In the genomic region with DNA sequence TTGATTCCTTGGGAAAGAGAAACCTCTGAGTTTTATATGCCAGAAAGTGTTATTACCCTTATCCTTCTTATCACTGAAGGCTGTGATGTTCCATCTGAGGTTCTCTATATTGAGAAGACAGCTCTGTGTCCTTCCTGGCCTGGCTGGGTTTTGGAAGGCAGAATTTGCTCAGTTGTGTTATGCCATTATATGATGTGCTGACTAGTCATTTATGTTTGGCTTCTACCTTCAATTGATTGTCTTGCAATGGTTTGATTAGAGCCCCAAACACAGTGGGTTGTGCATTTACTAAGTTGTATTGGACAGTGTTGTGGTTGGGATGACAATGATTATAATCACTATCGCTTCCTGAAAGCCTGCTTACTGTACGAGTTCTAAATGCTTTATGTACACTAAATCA, we compare ENCODE assay signal across 31 cellular contexts.
"Had no signal": no experiment of that assay in that cellular context is flagged by ENCODE, and none has a peak within 500 bp of the region (broad histone marks: within the 10 kb centered on the region; RNA-seq: fewer than 3 reads in every experiment).

No MANE protein-coding gene starts in this region.

- H3K9me3 Mint-ChIP-seq: activated CD4-positive, alpha-beta memory T cell treated with anti-CD3 and anti-CD28 coated beads, Interleukin-2, amount 10 ng/mL, durations not matched to agents 7 days and 5 days; activated CD4-positive, alpha-beta T cell treated with anti-CD3 and anti-CD28 coated beads, Interleukin-2, amount 10 ng/mL, durations not matched to agents 7 days and 5 days; activated naive CD4-positive, alpha-beta T cell treated with anti-CD3 and anti-CD28 coated beads, Interleukin-2, amount 10 ng/mL, durations not matched to agents 7 days and 5 days; activated T-helper 2 cell treated with anti-CD3 and anti-CD28 coated beads, Interferon-gamma antibody, Interleukin-2, Interleukin-4, amounts not matched to agents 10 μg/mL and 5 μg/mL and 100 μg/mL, durations not matched to agents 14 hours and 24 hours and 36 hours; central memory CD8-positive, alpha-beta T cell had no signal

- H3K4me1 Mint-ChIP-seq: activated CD4-positive, alpha-beta memory T cell treated with anti-CD3 and anti-CD28 coated beads, Interleukin-2, amount 10 ng/mL, durations not matched to agents 7 days and 5 days; activated CD4-positive, alpha-beta T cell treated with anti-CD3 and anti-CD28 coated beads, Interleukin-2, amount 10 ng/mL, durations not matched to agents 7 days and 5 days; activated CD8-positive, alpha-beta memory T cell treated with anti-CD3 and anti-CD28 coated beads, Interleukin-2, amount 10 ng/mL, durations not matched to agents 7 days and 5 days; activated naive CD4-positive, alpha-beta T cell treated with anti-CD3 and anti-CD28 coated beads, Interleukin-2, amount 10 ng/mL, durations not matched to agents 7 days and 5 days; activated naive CD4-positive, alpha-beta T cell treated with anti-CD3 and anti-CD28 coated beads, Interleukin-2, amount 50 U/mL, for 24 hours; activated naive CD8-positive, alpha-beta T cell treated with anti-CD3 and anti-CD28 coated beads, Interleukin-2, amount 10 ng/mL, durations not matched to agents 7 days and 5 days; activated naive CD8-positive, alpha-beta T cell treated with anti-CD3 and anti-CD28 coated beads, Interleukin-2, amount 50 U/mL, for 24 hours; brain; central memory CD8-positive, alpha-beta T cell; T-helper 17 cell had no signal

- ATAC-seq: activated CD8-positive, alpha-beta memory T cell treated with anti-CD3 and anti-CD28 coated beads, Interleukin-2, amount 10 ng/mL, durations not matched to agents 7 days and 5 days; activated CD8-positive, alpha-beta T cell treated with anti-CD3 and anti-CD28 coated beads, Interleukin-2, amount 10 ng/mL, durations not matched to agents 7 days and 5 days; activated naive CD8-positive, alpha-beta T cell treated with anti-CD3 and anti-CD28 coated beads, Interleukin-2, amount 50 U/mL, for 24 hours; T-helper 17 cell had no signal

- H3K27me3 Mint-ChIP-seq: activated B cell treated with CpG ODN at 0.5 μM for 24 hours, brain had no signal

- H3K27ac Mint-ChIP-seq: activated B cell treated with CpG ODN at 0.5 μM for 24 hours; activated CD4-positive, alpha-beta memory T cell treated with anti-CD3 and anti-CD28 coated beads, Interleukin-2, amount 10 ng/mL, durations not matched to agents 7 days and 5 days; activated CD4-positive, alpha-beta T cell treated with anti-CD3 and anti-CD28 coated beads, Interleukin-2, amount 10 ng/mL, durations not matched to agents 7 days and 5 days; activated CD8-positive, alpha-beta memory T cell treated with anti-CD3 and anti-CD28 coated beads, Interleukin-2, amount 10 ng/mL, durations not matched to agents 7 days and 5 days; activated CD8-positive, alpha-beta T cell treated with anti-CD3 and anti-CD28 coated beads, Interleukin-2, amount 10 ng/mL, durations not matched to agents 7 days and 5 days; activated naive CD4-positive, alpha-beta T cell treated with anti-CD3 and anti-CD28 coated beads, Interleukin-2, amount 10 ng/mL, durations not matched to agents 7 days and 5 days; activated naive CD4-positive, alpha-beta T cell treated with anti-CD3 and anti-CD28 coated beads, Interleukin-2, amount 50 U/mL, for 24 hours; activated naive CD8-positive, alpha-beta T cell; activated naive CD8-positive, alpha-beta T cell treated with anti-CD3 and anti-CD28 coated beads, Interleukin-2, amount 10 ng/mL, durations not matched to agents 7 days and 5 days; activated naive CD8-positive, alpha-beta T cell treated with anti-CD3 and anti-CD28 coated beads, Interleukin-2, amount 50 U/mL, for 24 hours; activated T-cell treated with anti-CD3 and anti-CD28 coated beads, Interleukin-2, amount 50 U/mL, for 24 hours; activated T-helper 2 cell treated with anti-CD3 and anti-CD28 coated beads, Interferon-gamma antibody, Interleukin-2, Interleukin-4, amounts not matched to agents 10 μg/mL and 5 μg/mL and 100 μg/mL, durations not matched to agents 14 hours and 24 hours and 36 hours; T-helper 17 cell had no signal

- H3K4me3 Mint-ChIP-seq: activated B cell treated with CpG ODN at 0.5 μM for 24 hours; activated CD4-positive, alpha-beta memory T cell treated with anti-CD3 and anti-CD28 coated beads, Interleukin-2, amount 10 ng/mL, durations not matched to agents 7 days and 5 days; activated CD4-positive, alpha-beta T cell treated with anti-CD3 and anti-CD28 coated beads, Interleukin-2, amount 10 ng/mL, durations not matched to agents 7 days and 5 days; activated CD8-positive, alpha-beta memory T cell treated with anti-CD3 and anti-CD28 coated beads, Interleukin-2, amount 10 ng/mL, durations not matched to agents 7 days and 5 days; activated CD8-positive, alpha-beta T cell treated with anti-CD3 and anti-CD28 coated beads, Interleukin-2, amount 10 ng/mL, durations not matched to agents 7 days and 5 days; activated naive CD4-positive, alpha-beta T cell treated with anti-CD3 and anti-CD28 coated beads, Interleukin-2, amount 10 ng/mL, durations not matched to agents 7 days and 5 days; activated naive CD4-positive, alpha-beta T cell treated with anti-CD3 and anti-CD28 coated beads, Interleukin-2, amount 50 U/mL, for 24 hours; activated naive CD8-positive, alpha-beta T cell; activated naive CD8-positive, alpha-beta T cell treated with anti-CD3 and anti-CD28 coated beads, Interleukin-2, amount 10 ng/mL, durations not matched to agents 7 days and 5 days; activated naive CD8-positive, alpha-beta T cell treated with anti-CD3 and anti-CD28 coated beads, Interleukin-2, amount 50 U/mL, for 24 hours; activated T-cell treated with anti-CD3 and anti-CD28 coated beads, Interleukin-2, amount 50 U/mL, for 24 hours; brain; central memory CD8-positive, alpha-beta T cell; T-helper 17 cell had no signal

- FAIRE-seq: bronchial epithelial cell, TTC549 had no signal

- H3K27me3 ChIP-seq: ascending aorta, cardiac muscle cell had no signal

- H3K36me3 ChIP-seq: ascending aorta, cardiac muscle cell had no signal

- H3K4me3 ChIP-seq: ascending aorta, cardiac muscle cell had no signal

- H3K27ac ChIP-seq: ascending aorta, cardiac muscle cell, VCaP had no signal

- DNase-seq: activated B cell treated with CpG ODN at 0.5 μM for 24 hours; activated CD4-positive, alpha-beta memory T cell treated with anti-CD3 and anti-CD28 coated beads, Interleukin-2, amount 10 ng/mL, durations not matched to agents 7 days and 5 days; activated CD4-positive, alpha-beta T cell treated with anti-CD3 and anti-CD28 coated beads for 48 hours; activated CD4-positive, alpha-beta T cell treated with anti-CD3 and anti-CD28 coated beads, Interleukin-2, amount 10 ng/mL, durations not matched to agents 7 days and 5 days; activated CD4-positive, alpha-beta T cell treated with anti-CD3 and anti-CD28 coated beads, Interleukin-2, amount 50 U/mL, for 48 hours; activated CD4-positive, CD25-positive, alpha-beta regulatory T cell treated with anti-CD3 and anti-CD28 coated beads, Interleukin-2, amount 50 U/mL, for 72 hours; activated CD8-positive, alpha-beta memory T cell treated with anti-CD3 and anti-CD28 coated beads for 24 hours; activated CD8-positive, alpha-beta memory T cell treated with anti-CD3 and anti-CD28 coated beads, Interleukin-2, amount 10 ng/mL, durations not matched to agents 7 days and 5 days; activated CD8-positive, alpha-beta memory T cell treated with anti-CD3 and anti-CD28 coated beads, Interleukin-2, amount 50 U/mL, for 48 hours; activated CD8-positive, alpha-beta T cell treated with anti-CD3 and anti-CD28 coated beads, Interleukin-2, amount 10 ng/mL, durations not matched to agents 7 days and 5 days; activated effector memory CD4-positive, alpha-beta T cell treated with Interleukin-2 at 50 U/mL for 16 hours; activated gamma-delta T cell; activated naive CD4-positive, alpha-beta T cell treated with anti-CD3 and anti-CD28 coated beads, Interleukin-2, amount 10 ng/mL, durations not matched to agents 7 days and 5 days; activated naive CD4-positive, alpha-beta T cell treated with Interleukin-2 at 50 U/mL for 16 hours; activated naive CD8-positive, alpha-beta T cell treated with anti-CD3 and anti-CD28 coated beads, Interleukin-2, amount 10 ng/mL, durations not matched to agents 7 days and 5 days; activated naive CD8-positive, alpha-beta T cell treated with anti-CD3 and anti-CD28 coated beads, Interleukin-2, amount 50 U/mL, for 24 hours; activated T-cell treated with anti-CD3 and anti-CD28 coated beads, Interleukin-2, amount 50 U/mL, for 24 hours; activated T-cell treated with anti-CD3 and anti-CD28 coated beads, Interleukin-2, amount 50 U/mL, for 48 hours; amygdala; cerebellar nuclear complex; T-helper 17 cell had no signal

- H3K4me1 ChIP-seq: ascending aorta had no signal

- H3K9me3 ChIP-seq: ascending aorta had no signal
